Comparison of ENCODE assay signal across 1 cellular context in the genomic region with DNA sequence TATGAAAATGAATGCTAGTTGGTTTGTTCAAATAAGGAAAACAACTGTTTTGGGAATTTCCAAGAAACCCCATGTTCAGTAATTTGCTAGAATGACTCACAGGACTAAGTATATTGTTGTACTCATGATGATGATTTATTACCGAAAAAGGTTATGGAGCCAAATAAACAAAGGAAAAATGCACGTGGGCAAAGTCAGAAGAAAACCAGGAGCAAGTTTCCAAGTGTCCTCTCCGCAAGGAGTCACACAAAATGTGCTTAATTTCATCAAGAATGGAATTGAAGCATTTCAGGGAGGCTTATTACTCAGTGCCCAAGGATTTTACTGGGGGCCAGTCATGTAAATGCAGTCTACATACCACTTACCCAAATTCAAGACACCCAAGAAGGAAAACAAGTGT.
TF ChIP-seq lines count a peak whose summit lies in the region.

No MANE protein-coding gene starts in this region.

TF ChIP-seq in GM23338, 12 proteins besides CTCF, POLR2A, EP300 and RAD21 (continued from another document):
- TF ChIP-seq, protein P1, sequence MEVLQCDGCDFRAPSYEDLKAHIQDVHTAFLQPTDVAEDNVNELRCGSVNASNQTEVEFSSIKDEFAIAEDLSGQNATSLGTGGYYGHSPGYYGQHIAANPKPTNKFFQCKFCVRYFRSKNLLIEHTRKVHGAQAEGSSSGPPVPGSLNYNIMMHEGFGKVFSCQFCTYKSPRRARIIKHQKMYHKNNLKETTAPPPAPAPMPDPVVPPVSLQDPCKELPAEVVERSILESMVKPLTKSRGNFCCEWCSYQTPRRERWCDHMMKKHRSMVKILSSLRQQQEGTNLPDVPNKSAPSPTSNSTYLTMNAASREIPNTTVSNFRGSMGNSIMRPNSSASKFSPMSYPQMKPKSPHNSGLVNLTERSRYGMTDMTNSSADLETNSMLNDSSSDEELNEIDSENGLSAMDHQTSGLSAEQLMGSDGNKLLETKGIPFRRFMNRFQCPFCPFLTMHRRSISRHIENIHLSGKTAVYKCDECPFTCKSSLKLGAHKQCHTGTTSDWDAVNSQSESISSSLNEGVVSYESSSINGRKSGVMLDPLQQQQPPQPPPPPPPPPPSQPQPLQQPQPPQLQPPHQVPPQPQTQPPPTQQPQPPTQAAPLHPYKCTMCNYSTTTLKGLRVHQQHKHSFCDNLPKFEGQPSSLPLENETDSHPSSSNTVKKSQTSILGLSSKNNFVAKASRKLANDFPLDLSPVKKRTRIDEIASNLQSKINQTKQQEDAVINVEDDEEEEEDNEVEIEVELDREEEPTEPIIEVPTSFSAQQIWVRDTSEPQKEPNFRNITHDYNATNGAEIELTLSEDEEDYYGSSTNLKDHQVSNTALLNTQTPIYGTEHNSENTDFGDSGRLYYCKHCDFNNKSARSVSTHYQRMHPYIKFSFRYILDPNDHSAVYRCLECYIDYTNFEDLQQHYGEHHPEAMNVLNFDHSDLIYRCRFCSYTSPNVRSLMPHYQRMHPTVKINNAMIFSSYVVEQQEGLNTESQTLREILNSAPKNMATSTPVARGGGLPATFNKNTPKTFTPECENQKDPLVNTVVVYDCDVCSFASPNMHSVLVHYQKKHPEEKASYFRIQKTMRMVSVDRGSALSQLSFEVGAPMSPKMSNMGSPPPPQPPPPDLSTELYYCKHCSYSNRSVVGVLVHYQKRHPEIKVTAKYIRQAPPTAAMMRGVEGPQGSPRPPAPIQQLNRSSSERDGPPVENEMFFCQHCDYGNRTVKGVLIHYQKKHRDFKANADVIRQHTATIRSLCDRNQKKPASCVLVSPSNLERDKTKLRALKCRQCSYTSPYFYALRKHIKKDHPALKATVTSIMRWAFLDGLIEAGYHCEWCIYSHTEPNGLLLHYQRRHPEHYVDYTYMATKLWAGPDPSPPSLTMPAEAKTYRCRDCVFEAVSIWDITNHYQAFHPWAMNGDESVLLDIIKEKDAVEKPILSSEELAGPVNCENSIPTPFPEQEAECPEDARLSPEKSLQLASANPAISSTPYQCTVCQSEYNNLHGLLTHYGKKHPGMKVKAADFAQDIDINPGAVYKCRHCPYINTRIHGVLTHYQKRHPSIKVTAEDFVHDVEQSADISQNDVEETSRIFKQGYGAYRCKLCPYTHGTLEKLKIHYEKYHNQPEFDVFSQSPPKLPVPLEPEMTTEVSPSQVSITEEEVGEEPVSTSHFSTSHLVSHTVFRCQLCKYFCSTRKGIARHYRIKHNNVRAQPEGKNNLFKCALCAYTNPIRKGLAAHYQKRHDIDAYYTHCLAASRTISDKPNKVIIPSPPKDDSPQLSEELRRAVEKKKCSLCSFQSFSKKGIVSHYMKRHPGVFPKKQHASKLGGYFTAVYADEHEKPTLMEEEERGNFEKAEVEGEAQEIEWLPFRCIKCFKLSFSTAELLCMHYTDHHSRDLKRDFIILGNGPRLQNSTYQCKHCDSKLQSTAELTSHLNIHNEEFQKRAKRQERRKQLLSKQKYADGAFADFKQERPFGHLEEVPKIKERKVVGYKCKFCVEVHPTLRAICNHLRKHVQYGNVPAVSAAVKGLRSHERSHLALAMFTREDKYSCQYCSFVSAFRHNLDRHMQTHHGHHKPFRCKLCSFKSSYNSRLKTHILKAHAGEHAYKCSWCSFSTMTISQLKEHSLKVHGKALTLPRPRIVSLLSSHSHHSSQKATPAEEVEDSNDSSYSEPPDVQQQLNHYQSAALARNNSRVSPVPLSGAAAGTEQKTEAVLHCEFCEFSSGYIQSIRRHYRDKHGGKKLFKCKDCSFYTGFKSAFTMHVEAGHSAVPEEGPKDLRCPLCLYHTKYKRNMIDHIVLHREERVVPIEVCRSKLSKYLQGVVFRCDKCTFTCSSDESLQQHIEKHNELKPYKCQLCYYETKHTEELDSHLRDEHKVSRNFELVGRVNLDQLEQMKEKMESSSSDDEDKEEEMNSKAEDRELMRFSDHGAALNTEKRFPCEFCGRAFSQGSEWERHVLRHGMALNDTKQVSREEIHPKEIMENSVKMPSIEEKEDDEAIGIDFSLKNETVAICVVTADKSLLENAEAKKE (CRISPR knock-in tag; IDR thresholded peaks at IDR 0.05): no peak
- TF ChIP-seq EZH2phosphoT487 (IDR thresholded peaks at IDR 0.05; ENCODE audit: unreplicated experiment): no peak
- no peak for TF ChIP-seq CREB1 (CRISPR knock-in tag; IDR thresholded peaks at IDR 0.05; ENCODE audit: low read depth)
- no peak for TF ChIP-seq JUNB (IDR thresholded peaks at IDR 0.05; ENCODE audit: unreplicated experiment)
